Comparison of ENCODE assay signal across 8 cellular contexts in genomic region chr16:89602273-89602951, GRCh38. TPM values are rescaled to one million over a fixed set of nuclear protein-coding genes. Genes with fewer than 3 reads are reported as not detected.
DNase-seq lines count a peak whose midpoint lies in the region; ATAC-seq lines count a peak whose summit lies in the region.

No MANE protein-coding gene starts in this region.

- no peaks in the 10 kb centered on the region for H3K36me3 Mint-ChIP-seq in T-cell
- no peaks in the 10 kb centered on the region for H3K36me3 Mint-ChIP-seq in activated naive CD8-positive, alpha-beta T cell treated with anti-CD3 and anti-CD28 coated beads, Interleukin-2, amount 50 U/mL, for 24 hours (ENCODE audit: low read depth)

- peak overlapping the region in 2 of 3 donors; percentile 41 to 55 for H3K4me3 Mint-ChIP-seq in T-cell
- no peak overlapping the region for H3K4me3 Mint-ChIP-seq in activated naive CD8-positive, alpha-beta T cell treated with anti-CD3 and anti-CD28 coated beads, Interleukin-2, amount 50 U/mL, for 24 hours

- H3K9me3 Mint-ChIP-seq in T-cell = no peaks in the 10 kb centered on the region
- no peaks in the 10 kb centered on the region for H3K9me3 Mint-ChIP-seq in activated naive CD8-positive, alpha-beta T cell treated with anti-CD3 and anti-CD28 coated beads, Interleukin-2, amount 50 U/mL, for 24 hours

- POLR2A ChIA-PET in T-cell (lab: Charles Lee) = interaction anchor here in 1 of 2 donors (0.6 kb wide), 1 partner anchor 85 kb away, joined by 3 read pairs; no protein-coding TSS in a partner anchor

- CTCF ChIA-PET in T-cell (lab: Charles Lee) = no interaction called here

- peak overlapping the region in 1 of 2 donors; percentile 63 for H3K27ac Mint-ChIP-seq in T-cell
- no peak overlapping the region for H3K27ac Mint-ChIP-seq in activated naive CD8-positive, alpha-beta T cell treated with anti-CD3 and anti-CD28 coated beads, Interleukin-2, amount 50 U/mL, for 24 hours

- DNase-seq in ACHN = peak; percentile 87
- DNase-seq in HCEC 1CT = peak; percentile 83
- DNase-seq in T-cell = peak in 24 of 34 experiments; percentile 20 to 59 (median 36)
- peak; percentile 73 for DNase-seq in activated naive CD8-positive, alpha-beta T cell treated with anti-CD3 and anti-CD28 coated beads, Interleukin-2, amount 50 U/mL, for 24 hours
- DNase-seq in kidney glomerular epithelial cell (lab: John Stamatoyannopoulos, UW) = peak; percentile 100
- DNase-seq in stimulated activated CD8-positive, alpha-beta memory T cell treated with anti-CD3 and anti-CD28 coated beads, Interleukin-12 subunit alpha, Interleukin-12 subunit beta, amount 100 ng/mL, for 1 hour (ENCODE audit: low read depth) = peak; percentile 41
- no peak for DNase-seq in DMS114 treated with DMSO at 0.1 percent for 48 hours (lab: John Stamatoyannopoulos, UW; ENCODE audit: unreplicated experiment)

- no peaks in the 10 kb centered on the region for H3K27me3 Mint-ChIP-seq in T-cell
- no peaks in the 10 kb centered on the region for H3K27me3 Mint-ChIP-seq in activated naive CD8-positive, alpha-beta T cell treated with anti-CD3 and anti-CD28 coated beads, Interleukin-2, amount 50 U/mL, for 24 hours

- in situ Hi-C loops in ACHN (cut with HindIII; ENCODE audit: low pct_ligation_motif_present, low pct_unique_long_range_greater_than_20kb, low sequenced_read_pairs) = no loop called here

- H3K4me1 Mint-ChIP-seq in T-cell = peaks cover 14 to 22% (median 17%) of the 10 kb centered on the region in 3 donors
- H3K4me1 Mint-ChIP-seq in activated naive CD8-positive, alpha-beta T cell treated with anti-CD3 and anti-CD28 coated beads, Interleukin-2, amount 50 U/mL, for 24 hours = peaks cover 14% of the 10 kb centered on the region

- ATAC-seq in T-cell (replicated peaks in 1 of 4) = peak; percentile 85 to 92 (median 87)
- ATAC-seq in activated naive CD8-positive, alpha-beta T cell treated with anti-CD3 and anti-CD28 coated beads, Interleukin-2, amount 50 U/mL, for 24 hours = peak; percentile 96
- ATAC-seq in GM18519 (IDR thresholded peaks at IDR 0.05; ENCODE audit: low FRiP score, unreplicated experiment) = no peak

RNA-seq across cellular contexts. Expression of gene DPEP1, which starts 11.0 kb away (rescaled TPM):
- under 1 TPM in 1 of 5 donors, not detected in 4; 0.18 TPM for total RNA-seq in T-cell

RNA-seq across cellular contexts. Expression of gene CPNE7, which starts 26.9 kb away (rescaled TPM):
- total RNA-seq in T-cell = 1 to 10 TPM; 1.9 to 8.7 (median 5.1) TPM

RNA-seq across cellular contexts. Expression of gene RPL13, which starts 41.9 kb away (rescaled TPM):
- 1,000 to 10,000 TPM; 4,444 to 6,530 (median 5,942) TPM for total RNA-seq in T-cell

RNA-seq across cellular contexts. Expression of gene CHMP1A, which starts 55.1 kb away (rescaled TPM):
- 10 to 100 TPM; 73.1 to 97.4 (median 90.4) TPM for total RNA-seq in T-cell

RNA-seq across cellular contexts. Expression of gene SPATA33, which starts 55.2 kb away (rescaled TPM):
- 10 to 100 TPM in 2 of 5 donors, 1 to 10 TPM in 3; 5.0 to 11.1 (median 8.1) TPM for total RNA-seq in T-cell
